20 cellular contexts compared by ENCODE assay signal in the genomic region with DNA sequence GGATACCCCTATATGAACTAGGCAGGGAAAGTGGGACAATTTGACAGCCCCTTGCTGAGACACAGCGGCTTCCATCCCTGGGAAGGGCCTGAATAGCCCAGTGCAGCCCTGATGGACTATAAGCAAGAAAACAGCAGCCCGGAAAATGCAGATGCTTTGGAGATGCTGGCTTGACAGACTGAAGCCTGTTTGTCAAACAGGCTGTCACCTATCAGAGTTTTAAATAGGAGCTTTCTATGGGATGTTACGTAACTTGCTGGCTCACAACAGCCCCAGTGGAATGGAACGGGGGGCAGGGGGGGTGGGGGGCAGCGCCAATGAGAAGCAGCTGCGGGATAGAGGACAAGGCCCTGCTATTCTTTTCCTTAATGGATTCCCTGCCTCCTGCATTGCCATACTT.
DNase-seq lines count a peak whose midpoint lies in the region; ATAC-seq, FAIRE-seq and TF ChIP-seq lines count a peak whose summit lies in the region.
"Had no signal": no experiment of that assay in that cellular context is flagged by ENCODE, and none has a peak within 500 bp of the region (broad histone marks: within the 10 kb centered on the region; RNA-seq: fewer than 3 reads in every experiment).

No MANE protein-coding gene starts in this region.

- H3K4me3 Mint-ChIP-seq in GM23338: no peak overlapping the region
- H3K4me3 Mint-ChIP-seq: CD4-positive, alpha-beta memory T cell had no signal

- H3K4me1 Mint-ChIP-seq in GM23338: peaks cover 59% of the 10 kb centered on the region
- H3K4me1 Mint-ChIP-seq: CD4-positive, alpha-beta memory T cell had no signal

- no peaks in the 10 kb centered on the region for H3K27me3 Mint-ChIP-seq in GM23338 (ENCODE audit: insufficient read depth, low read depth, poor library complexity)
- H3K27me3 Mint-ChIP-seq: CD4-positive, alpha-beta memory T cell had no signal

- H3K36me3 ChIP-seq in GM23338 (ENCODE audit: insufficient read depth): peaks cover 14% of the 10 kb centered on the region

- peaks cover 57% of the 10 kb centered on the region for H3K4me1 ChIP-seq in GM23338 (ENCODE audit: insufficient read depth)

- H3K27ac Mint-ChIP-seq in GM23338: no peak overlapping the region
- H3K27ac Mint-ChIP-seq: CD4-positive, alpha-beta memory T cell had no signal

- H3K79me2 ChIP-seq in GM23338 (replicated peaks; ENCODE audit: insufficient read depth): peaks cover 99% of the 10 kb centered on the region

- H3K9me2 ChIP-seq in GM23338 (ENCODE audit: insufficient read depth): peaks cover 12% of the 10 kb centered on the region

- H3K9me3 Mint-ChIP-seq in GM23338: peaks cover 4% of the 10 kb centered on the region; the same call in 1 of the 3 replicates

- H3K27ac ChIP-seq in GM23338 (ENCODE audit: low read depth): 0 out of 2 replicates have a peak overlapping the region, but pooled peaks have one; percentile 13
- H3K27ac ChIP-seq: HL-60, KMS-11 had no signal

- ATAC-seq in GM23338 (no peak), HG03039 (IDR thresholded peaks at IDR 0.05; ENCODE audit: unreplicated experiment) (no peak)

- no peak overlapping the region for H3K4me3 ChIP-seq in GM23338

- no peak for FAIRE-seq in frontal cortex (lab: Jason Lieb, UNC)
- FAIRE-seq: A204.1, GM12892, H1 had no signal

- no peaks in the 10 kb centered on the region for H3K27me3 ChIP-seq in GM23338 (ENCODE audit: insufficient read depth)

- no peak for TF ChIP-seq CTCF in GM23338 (conservative IDR thresholded peaks at IDR 0.05; ENCODE audit: low read depth in 2 of 2)

- DNase-seq in GM23338 (ENCODE audit: low spot score) (no peak), frontal cortex (ENCODE audit: low spot score in 2 of 2) (peak; percentile 30 to 31), midbrain (lab: John Stamatoyannopoulos, UW) (peak; percentile 86), putamen (ENCODE audit: low spot score) (peak; percentile 93), hepatic stellate cell (ENCODE audit: low spot score) (no peak), NCI-H2081 treated with DMSO at 0.1 percent for 48 hours (lab: John Stamatoyannopoulos, UW) (no peak), GM19240 (ENCODE audit: insufficient read length, low spot score) (no peak)
- DNase-seq: CD4-positive, alpha-beta memory T cell; MV-4-11; NCI-H1694 treated with DMSO at 0.1 percent for 48 hours; NCI-H226; NCI-H524; RPMI8226; SHP77 treated with DMSO at 0.1 percent for 48 hours had no signal

- no peaks in the 10 kb centered on the region for H3F3A ChIP-seq in GM23338 (replicated peaks; ENCODE audit: low read depth)

- peaks cover 47% of the 10 kb centered on the region for H3K36me3 Mint-ChIP-seq in GM23338 (ENCODE audit: low read depth)
- H3K36me3 Mint-ChIP-seq: CD4-positive, alpha-beta memory T cell had no signal

- no peak overlapping the region for H2AFZ ChIP-seq in GM23338

- peaks cover 30% of the 10 kb centered on the region; the same call in 1 of the 2 replicates for H4K20me1 ChIP-seq in GM23338 (replicated peaks; ENCODE audit: insufficient read depth)

- H3K4me2 ChIP-seq in GM23338: no peak overlapping the region
- H3K4me2 ChIP-seq: KMS-11 had no signal

TF ChIP-seq in GM23338, 12 proteins besides CTCF, POLR2A, EP300 and RAD21:
- no peak for TF ChIP-seq ZNF331 (CRISPR knock-in tag; IDR thresholded peaks at IDR 0.05; ENCODE audit: low read depth)
- TF ChIP-seq EZH2phosphoT487 (IDR thresholded peaks at IDR 0.05; ENCODE audit: unreplicated experiment): no peak
- no peak for TF ChIP-seq POLR2AphosphoS5 (IDR thresholded peaks at IDR 0.05; ENCODE audit: low read depth)
- TF ChIP-seq STAT1 (IDR thresholded peaks at IDR 0.05; ENCODE audit: unreplicated experiment): no peak

Comparison
In these comparisons a context has a peak if more than half of its experiments do, and no peak if none do; other contexts are left out.
1. DNase-seq: peak in frontal cortex (2 of 2), midbrain (single experiment) and putamen (single experiment); none in GM23338 (single experiment), hepatic stellate cell (single experiment), NCI-H2081 treated with DMSO at 0.1 percent for 48 hours (single experiment) and GM19240 (single experiment).